In the genomic region with DNA sequence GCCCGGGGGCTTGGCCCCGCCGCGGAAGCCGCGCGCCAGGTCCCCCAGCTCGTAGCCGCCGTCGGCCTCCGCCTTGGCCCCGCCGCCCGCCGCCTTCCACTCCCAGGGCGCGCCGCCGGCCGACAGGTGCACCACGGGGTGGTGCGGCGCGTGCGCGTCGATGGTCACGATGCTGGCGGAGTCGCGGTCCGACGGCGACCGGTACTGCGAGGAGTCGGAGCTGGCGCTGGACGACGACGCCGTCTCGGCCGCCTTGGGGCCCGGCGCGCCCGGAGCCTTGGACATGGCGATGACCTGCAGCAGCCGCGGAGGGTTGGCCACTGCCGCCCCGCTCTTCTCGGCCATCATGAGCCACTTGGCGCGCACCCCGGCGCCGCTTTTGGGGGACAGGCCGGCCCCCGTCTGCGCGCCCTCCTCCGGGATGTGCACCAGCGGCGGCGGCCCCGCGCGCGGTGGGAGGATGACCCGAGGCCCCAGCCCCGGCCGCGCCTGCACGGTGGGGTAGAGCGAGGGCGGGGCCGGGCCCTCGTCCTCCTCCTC, we compare ENCODE assay signal across 1 cellular context.
TF ChIP-seq lines count a peak whose summit lies in the region.

No MANE protein-coding gene starts in this region.

TF ChIP-seq in GM12878, 131 proteins besides CTCF, POLR2A, EP300 and RAD21:
- TF ChIP-seq SUPT20H (IDR thresholded peaks at IDR 0.05; ENCODE audit: borderline replicate concordance, control insufficient read depth, low read depth, low read length) (no peak), MYB (IDR thresholded peaks at IDR 0.05; ENCODE audit: borderline replicate concordance, low read depth, low read length) (no peak), SIN3A (IDR thresholded peaks at IDR 0.05; ENCODE audit: low read depth, low read length) (no peak), POLR2AphosphoS5 (IDR thresholded peaks at IDR 0.05; ENCODE audit: low read length) (peak; percentile 44), BCL11A (IDR thresholded peaks at IDR 0.05; ENCODE audit: low read depth, low read length) (0 out of 2 replicates have a peak, but pooled peaks have one; percentile 44), PAX5 (IDR thresholded peaks at IDR 0.05; ENCODE audit: borderline replicate concordance, low read depth, low read length) (peak; percentile 27; the same call in 1 of the 2 replicates)
